In genomic region chr1:170200161-170200560, GRCh38 we compare ENCODE assay signal across 16 cellular contexts. TPM values are rescaled to one million over a fixed set of nuclear protein-coding genes. Genes with fewer than 3 reads are reported as not detected.
"Had no signal": no experiment of that assay in that cellular context is flagged by ENCODE, and none has a peak within 500 bp of the region (broad histone marks: within the 10 kb centered on the region; RNA-seq: fewer than 3 reads in every experiment).

No MANE protein-coding gene starts in this region.

- H3K4me3 Mint-ChIP-seq: activated CD8-positive, alpha-beta memory T cell treated with anti-CD3 and anti-CD28 coated beads, Interleukin-2, amount 10 ng/mL, durations not matched to agents 7 days and 5 days; activated naive CD8-positive, alpha-beta T cell; activated T-cell treated with anti-CD3 and anti-CD28 coated beads, Interleukin-2, amount 50 U/mL, for 24 hours had no signal

- H3K9me3 Mint-ChIP-seq: activated T-cell treated with anti-CD3 and anti-CD28 coated beads, Interleukin-2, amount 50 U/mL, for 24 hours had no signal

- H3K27ac Mint-ChIP-seq: activated CD8-positive, alpha-beta memory T cell treated with anti-CD3 and anti-CD28 coated beads, Interleukin-2, amount 10 ng/mL, durations not matched to agents 7 days and 5 days; activated naive CD8-positive, alpha-beta T cell; activated T-cell treated with anti-CD3 and anti-CD28 coated beads, Interleukin-2, amount 50 U/mL, for 24 hours had no signal

- H3K4me3 ChIP-seq: ovary had no signal

- H3K36me3 ChIP-seq: ovary had no signal

- DNase-seq: activated CD4-positive, alpha-beta T cell treated with anti-CD3 and anti-CD28 coated beads, Interleukin-2, amount 50 U/mL, for 48 hours; activated CD8-positive, alpha-beta memory T cell treated with anti-CD3 and anti-CD28 coated beads, Interleukin-2, amount 10 ng/mL, durations not matched to agents 7 days and 5 days; activated effector memory CD4-positive, alpha-beta T cell treated with Interleukin-2 at 50 U/mL for 16 hours; activated T-cell treated with anti-CD3 and anti-CD28 coated beads, Interleukin-2, amount 50 U/mL, for 24 hours; anterior cingulate cortex; left cardiac atrium; ovary; small intestine; SW 1271 had no signal

- H3K4me1 Mint-ChIP-seq: activated CD8-positive, alpha-beta memory T cell treated with anti-CD3 and anti-CD28 coated beads, Interleukin-2, amount 10 ng/mL, durations not matched to agents 7 days and 5 days had no signal

- H3K9me3 ChIP-seq: ovary had no signal

- H3K27me3 ChIP-seq: ovary had no signal

- FAIRE-seq: endothelial cell of umbilical vein, small intestine had no signal

- ATAC-seq: activated CD4-positive, CD25-positive, alpha-beta regulatory T cell treated with anti-CD3 and anti-CD28 coated beads, Interleukin-2, amount 50 U/mL, for 24 hours; activated CD8-positive, alpha-beta memory T cell treated with anti-CD3 and anti-CD28 coated beads, Interleukin-2, amount 10 ng/mL, durations not matched to agents 7 days and 5 days had no signal

- H3K36me3 Mint-ChIP-seq: activated CD8-positive, alpha-beta memory T cell treated with anti-CD3 and anti-CD28 coated beads, Interleukin-2, amount 10 ng/mL, durations not matched to agents 7 days and 5 days; activated naive CD8-positive, alpha-beta T cell had no signal

RNA-seq across cellular contexts. Expression of gene NTMT2, which starts 54.4 kb away (rescaled TPM):
- total RNA-seq: activated CD8-positive, alpha-beta memory T cell treated with anti-CD3 and anti-CD28 coated beads, Interleukin-2, amount 10 ng/mL, durations not matched to agents 7 days and 5 days; endothelial cell of umbilical vein; glomerular endothelial cell; lung microvascular endothelial cell; ovary; renal cortical epithelial cell; ureter had no signal
- polyA plus RNA-seq: endothelial cell of umbilical vein, ovary, small intestine had no signal
